Comparison of ENCODE assay signal across 20 cellular contexts in the genomic region with DNA sequence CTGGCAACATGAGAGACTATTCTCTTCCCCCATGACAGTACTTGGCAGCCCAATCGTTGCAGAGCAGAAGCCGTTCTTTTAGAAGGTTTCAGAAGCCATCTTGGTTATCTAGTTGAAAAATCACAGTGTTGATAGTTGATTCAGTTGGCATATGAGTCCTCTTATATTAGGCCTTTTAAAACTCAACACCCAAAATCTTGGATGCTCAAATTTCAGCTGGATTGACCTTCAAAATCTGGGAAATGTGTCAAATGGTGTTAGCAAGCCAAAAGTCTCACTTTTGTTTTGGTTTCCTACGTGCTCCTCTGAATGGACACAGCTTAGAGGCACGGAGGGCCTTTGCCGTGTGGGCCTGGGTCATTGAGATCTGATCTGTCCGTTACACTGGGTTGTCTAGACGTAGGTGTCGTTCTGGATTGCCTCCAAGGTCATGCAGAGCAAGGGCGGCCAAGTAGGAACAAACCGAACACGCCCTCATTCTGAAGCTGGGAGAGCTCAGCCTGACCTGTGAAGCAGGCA. TPM values are rescaled to one million over a fixed set of nuclear protein-coding genes. Genes with fewer than 3 reads are reported as not detected.
DNase-seq lines count a peak whose midpoint lies in the region; ATAC-seq and TF ChIP-seq lines count a peak whose summit lies in the region.
"Had no signal": no experiment of that assay in that cellular context is flagged by ENCODE, and none has a peak within 500 bp of the region (broad histone marks: within the 10 kb centered on the region; RNA-seq: fewer than 3 reads in every experiment).

No MANE protein-coding gene starts in this region.

- TF ChIP-seq RAD21 in IMR-90 (IDR thresholded peaks at IDR 0.05; ENCODE audit: low read length) = no peak

- no peak overlapping the region for H4K5ac ChIP-seq in IMR-90 (ENCODE audit: low read depth, low read length)

- no peak for TF ChIP-seq CTCF in IMR-90 (conservative IDR thresholded peaks at IDR 0.05; ENCODE audit: low read depth, low read length)
- TF ChIP-seq CTCF in adrenal gland (IDR thresholded peaks at IDR 0.05) = no peak
- TF ChIP-seq CTCF in stomach (IDR thresholded peaks at IDR 0.05) = no peak

- no peak overlapping the region for H3K23ac ChIP-seq in IMR-90 (ENCODE audit: low read depth, low read length)

- H3K79me1 ChIP-seq in IMR-90 (ENCODE audit: low read depth in 1 of 2, low read length in 2 of 2) = no peaks in the 10 kb centered on the region

- CTCF ChIA-PET in IMR-90 (lab: Yijun Ruan, JAX) = no interaction called here

- H4K20me1 ChIP-seq in IMR-90 (ENCODE audit: insufficient read depth, low read length) = no peaks in the 10 kb centered on the region

- H3K36me3 Mint-ChIP-seq in stimulated activated memory B cell treated with anti-CD40 and anti-IgM and Interleukin-4, amounts not matched to agents 10 μg/mL and 1 μg/mL and 100 μg/mL, for 72 hours = no peaks in the 10 kb centered on the region
- H3K36me3 Mint-ChIP-seq: activated CD4-positive, alpha-beta memory T cell treated with anti-CD3 and anti-CD28 coated beads for 36 hours; activated naive CD8-positive, alpha-beta T cell; T-cell had no signal

- H2BK5ac ChIP-seq in IMR-90 (ENCODE audit: low read depth, low read length, poor library complexity, severe bottlenecking) = no peak overlapping the region

- dilution Hi-C loops in IMR-90 (cut with HindIII; ENCODE audit: low sequenced_read_pairs, unreplicated experiment) = no loop called here

- peaks cover 3% of the 10 kb centered on the region for H3K9me3 Mint-ChIP-seq in stimulated activated memory B cell treated with anti-CD40 and anti-IgM and Interleukin-4, amounts not matched to agents 10 μg/mL and 1 μg/mL and 100 μg/mL, for 72 hours
- H3K9me3 Mint-ChIP-seq: activated CD4-positive, alpha-beta memory T cell treated with anti-CD3 and anti-CD28 coated beads for 36 hours had no signal

- H3K4ac ChIP-seq in IMR-90 (ENCODE audit: low read depth, low read length) = no peak overlapping the region

- intact Hi-C loops in IMR-90 (cut with micrococcal nuclease) = no loop called here
- intact Hi-C loops in adrenal gland (cut with DNase I) = no loop called here
- intact Hi-C loops in right cardiac atrium (cut with DNase I) = no loop called here
- intact Hi-C loops in stomach (cut with DNase I; ENCODE audit: low total_unique reads) = no loop called here

- H2BK120ac ChIP-seq in IMR-90 (ENCODE audit: low read depth, low read length) = no peak overlapping the region

- no peak overlapping the region for H3K56ac ChIP-seq in IMR-90 (ENCODE audit: extremely low read depth, insufficient read depth, low read length)

- H3K27ac ChIP-seq in IMR-90 (ENCODE audit: insufficient read depth, low read length) = no peak overlapping the region
- peak overlapping the region in 1 of 5 donors; percentile 20 for H3K27ac ChIP-seq in adrenal gland
- no peak overlapping the region for H3K27ac ChIP-seq in right cardiac atrium (ENCODE audit: low read length)
- peak overlapping the region in 1 of 5 donors; percentile 55 for H3K27ac ChIP-seq in stomach
- H3K27ac ChIP-seq: hepatocyte, sigmoid colon had no signal

- no peak for ATAC-seq in IMR-90 (ENCODE audit: low read depth)
- ATAC-seq in right cardiac atrium = peak; percentile 68 to 77
- ATAC-seq in stimulated activated memory B cell treated with anti-CD40 and anti-IgM and Interleukin-4, amounts not matched to agents 10 μg/mL and 1 μg/mL and 100 μg/mL, for 72 hours = no peak
- ATAC-seq: T-cell had no signal

- BruUV-seq in IMR-90 (replicated peaks; lab: Mats Ljungman, UMichigan) = no TSS peak

- H4K8ac ChIP-seq in IMR-90 (ENCODE audit: low read depth in 2 of 2, low read length in 2 of 2) = no peak overlapping the region

- H3K4me1 ChIP-seq in IMR-90 (ENCODE audit: control insufficient read depth, insufficient read depth, low read length) = no peaks in the 10 kb centered on the region
- peaks cover 2 to 13% of the 10 kb centered on the region in 2 donors for H3K4me1 ChIP-seq in adrenal gland (replicated peaks in 1 of 2)
- no peaks in the 10 kb centered on the region for H3K4me1 ChIP-seq in right cardiac atrium (ENCODE audit: control insufficient read depth, insufficient read depth, low read length)
- peaks cover 0 to 11% (median 2%) of the 10 kb centered on the region in 4 donors for H3K4me1 ChIP-seq in stomach

- TF ChIP-seq POLR2A in IMR-90 (IDR thresholded peaks at IDR 0.05; ENCODE audit: low read depth, low read length) (no peak), adrenal gland (IDR thresholded peaks at IDR 0.05) (no peak), stomach (IDR thresholded peaks at IDR 0.05) (no peak)

- POLR2A ChIA-PET in IMR-90 (lab: Charles Lee; ENCODE audit: unreplicated experiment) = no interaction called here

- no peak overlapping the region for H2BK20ac ChIP-seq in IMR-90 (ENCODE audit: low read depth, low read length)

- no peaks in the 10 kb centered on the region for H3K4me1 Mint-ChIP-seq in stimulated activated memory B cell treated with anti-CD40 and anti-IgM and Interleukin-4, amounts not matched to agents 10 μg/mL and 1 μg/mL and 100 μg/mL, for 72 hours
- H3K4me1 Mint-ChIP-seq: T-cell had no signal

- H3K4me2 ChIP-seq in IMR-90 (ENCODE audit: low read depth, low read length) = no peak overlapping the region
- H3K4me2 ChIP-seq: hepatocyte had no signal

- WGBS in IMR-90 (ENCODE audit: extremely low coverage in 2 of 2, insufficient read length in 1 of 2), 2 experiments = 76% methylated on average over 9 of the region's 11 CpGs; no CpG with 5 or more reads in 1 of the 2 experiments
- WGBS in adrenal gland, 4 donors = 42 to 54% (median 46%) methylated on average over 11 of the region's 11 CpGs
- 52% methylated on average over 11 of the region's 11 CpGs for WGBS in right cardiac atrium
- 29 to 49% (median 41%) methylated on average over 11 of the region's 11 CpGs for WGBS in stomach, 5 donors

- H2AK9ac ChIP-seq in IMR-90 (replicated peaks; ENCODE audit: low read depth, low read length, poor library complexity) = no peak overlapping the region

- no peaks in the 10 kb centered on the region; the same call in 1 of the 2 replicates for H3K9me1 ChIP-seq in IMR-90 (ENCODE audit: insufficient read depth, low read length)

- no peak overlapping the region for H3K27ac Mint-ChIP-seq in stimulated activated memory B cell treated with anti-CD40 and anti-IgM and Interleukin-4, amounts not matched to agents 10 μg/mL and 1 μg/mL and 100 μg/mL, for 72 hours
- H3K27ac Mint-ChIP-seq: activated CD4-positive, alpha-beta memory T cell treated with anti-CD3 and anti-CD28 coated beads for 36 hours; activated naive CD8-positive, alpha-beta T cell; T-cell had no signal

- H3K9ac ChIP-seq in IMR-90 (ENCODE audit: low read depth, low read length) = no peak overlapping the region

- H3K36me3 ChIP-seq in IMR-90 (ENCODE audit: control insufficient read depth, insufficient read depth, low read length) (no peaks in the 10 kb centered on the region), adrenal gland (replicated peaks in 1 of 2) (no peaks in the 10 kb centered on the region), stomach (no peaks in the 10 kb centered on the region)
- H3K36me3 ChIP-seq: sigmoid colon had no signal

- H3K4me3 Mint-ChIP-seq in stimulated activated memory B cell treated with anti-CD40 and anti-IgM and Interleukin-4, amounts not matched to agents 10 μg/mL and 1 μg/mL and 100 μg/mL, for 72 hours = no peak overlapping the region
- H3K4me3 Mint-ChIP-seq: activated CD4-positive, alpha-beta memory T cell treated with anti-CD3 and anti-CD28 coated beads for 36 hours; activated naive CD8-positive, alpha-beta T cell; T-cell had no signal

- H4K91ac ChIP-seq in IMR-90 (ENCODE audit: insufficient read depth, low read depth, low read length) = no peak overlapping the region

- no peak overlapping the region for H2AFZ ChIP-seq in IMR-90 (replicated peaks; ENCODE audit: low read length, poor library complexity)
- H2AFZ ChIP-seq: hepatocyte had no signal

- peaks cover 20% of the 10 kb centered on the region for H3K27me3 Mint-ChIP-seq in stimulated activated memory B cell treated with anti-CD40 and anti-IgM and Interleukin-4, amounts not matched to agents 10 μg/mL and 1 μg/mL and 100 μg/mL, for 72 hours

- no peak overlapping the region for H3K14ac ChIP-seq in IMR-90 (replicated peaks; ENCODE audit: low read depth, low read length)

- in situ Hi-C loops in IMR-90 (cut with MboI; ENCODE audit: low sequenced_read_pairs) = no loop called here

- no peak for TF ChIP-seq EP300 in stomach (IDR thresholded peaks at IDR 0.05)

- DNase-seq in IMR-90 (peak; percentile 13), adrenal gland (peak in 6 of 7 donors; percentile 24 to 56 (median 42)), right cardiac atrium (peak; percentile 40 to 64 (median 64)), stomach (peak; percentile 48), SW480 (ENCODE audit: low spot score) (no peak), superior temporal gyrus (ENCODE audit: extremely low spot score) (no peak), NCI-H526 (lab: John Stamatoyannopoulos, UW) (no peak)
- DNase-seq: activated CD4-positive, alpha-beta memory T cell treated with anti-CD3 and anti-CD28 coated beads for 36 hours; activated T-cell treated with anti-CD3 and anti-CD28 coated beads, Interleukin-2, amount 50 U/mL, for 1 hour; erythroblast; KBM-7; kidney; NCI-H1092 treated with DMSO at 0.1 percent for 48 hours; NCI-H774; sigmoid colon; stimulated activated CD4-positive, alpha-beta T cell treated with anti-CD3 and anti-CD28 coated beads, Interleukin-2, amount 100 ng/mL, for 48 hours; T-cell had no signal

- peaks cover 20% of the 10 kb centered on the region for H3K27me3 ChIP-seq in IMR-90 (ENCODE audit: control insufficient read depth, insufficient read depth, low read length)
- no peaks in the 10 kb centered on the region for H3K27me3 ChIP-seq in adrenal gland
- no peaks in the 10 kb centered on the region for H3K27me3 ChIP-seq in right cardiac atrium (ENCODE audit: control insufficient read depth, insufficient read depth)
- H3K27me3 ChIP-seq in stomach = no peaks in the 10 kb centered on the region
- H3K27me3 ChIP-seq: hepatocyte, sigmoid colon had no signal

- no peak overlapping the region for H2BK15ac ChIP-seq in IMR-90 (ENCODE audit: low read depth, low read length)

- H2AK5ac ChIP-seq in IMR-90 (ENCODE audit: low read depth, low read length) = no peak overlapping the region

- H3K9me3 ChIP-seq in IMR-90 (ENCODE audit: control insufficient read depth, insufficient read depth, low read length) (no peaks in the 10 kb centered on the region), adrenal gland (replicated peaks in 1 of 3) (no peaks in the 10 kb centered on the region), right cardiac atrium (ENCODE audit: control insufficient read depth, low read length) (no peaks in the 10 kb centered on the region), stomach (no peaks in the 10 kb centered on the region)
- H3K9me3 ChIP-seq: sigmoid colon had no signal

- H3K4me3 ChIP-seq in IMR-90 (ENCODE audit: insufficient read depth, low read depth, low read length) (no peak overlapping the region), adrenal gland (peak overlapping the region in 1 of 4 donors; percentile 22), right cardiac atrium (ENCODE audit: low read length) (no peak overlapping the region), stomach (no peak overlapping the region)
- H3K4me3 ChIP-seq: hepatocyte, sigmoid colon had no signal

- peak overlapping the region; percentile 37; the same call in 1 of the 2 replicates for H3K18ac ChIP-seq in IMR-90 (ENCODE audit: low read depth, low read length)

RNA-seq across cellular contexts. Expression of a gene that starts 59.3 kb away (rescaled TPM):
- total RNA-seq in IMR-90 (2012; rRNA removed) (7.5 and 7.9 TPM in 2 replicates), adrenal gland (1 to 10 TPM in 3 of 8 donors, under 1 TPM in 3, not detected in 2; 0.29 to 1.9 (median 0.85) TPM), right cardiac atrium (1 to 10 TPM; 4.9 to 6.9 (median 5.5) TPM), stomach (1 to 10 TPM in 4 of 5 donors, not detected in 1; 4.6 to 9.5 (median 6.6) TPM)
- polyA plus RNA-seq in IMR-90 (2012; rRNA removed) (4.6 and 6.2 TPM in 2 replicates), adrenal gland (1 to 10 TPM in 1 of 3 donors, under 1 TPM in 2; 0.32 to 1.4 (median 0.48) TPM), right cardiac atrium (1.3 TPM), stomach (1 to 10 TPM; 1.9 to 3.4 (median 2.2) TPM)
- polyA plus RNA-seq in IMR-90 (2012; cell fraction: cytosol; rRNA removed) = 4.7 and 5.8 TPM in 2 replicates
- 6.5 and 7.8 TPM in 2 replicates for polyA plus RNA-seq in IMR-90 (2012; cell fraction: nucleus; rRNA removed; ENCODE audit: low replicate concordance)
- total RNA-seq: activated CD4-positive, alpha-beta memory T cell treated with anti-CD3 and anti-CD28 coated beads for 36 hours had no signal

Comparison
In these comparisons a context has a peak if more than half of its experiments do, and no peak if none do; other contexts are left out.
1. ATAC-seq: peak in right cardiac atrium (2 of 2); none in IMR-90 (single experiment) and stimulated activated memory B cell treated with anti-CD40 and anti-IgM and Interleukin-4, amounts not matched to agents 10 μg/mL and 1 μg/mL and 100 μg/mL, for 72 hours (single experiment).
2. DNase-seq: peak in IMR-90 (single experiment), adrenal gland (6 of 7), right cardiac atrium (3 of 3) and stomach (single experiment); none in SW480 (single experiment), superior temporal gyrus (single experiment) and NCI-H526 (0 of 2).